In genomic region chr16:10529895-10530669, GRCh38 we compare ENCODE assay signal across 31 cellular contexts. TPM values are rescaled to one million over a fixed set of nuclear protein-coding genes. Genes with fewer than 3 reads are reported as not detected.
DNase-seq lines count a peak whose midpoint lies in the region; ATAC-seq and TF ChIP-seq lines count a peak whose summit lies in the region.
"Had no signal": no experiment of that assay in that cellular context is flagged by ENCODE, and none has a peak within 500 bp of the region (broad histone marks: within the 10 kb centered on the region; RNA-seq: fewer than 3 reads in every experiment).

No MANE protein-coding gene starts in this region.

- no peaks in the 10 kb centered on the region for H3K9me3 Mint-ChIP-seq in activated CD8-positive, alpha-beta T cell treated with anti-CD3 and anti-CD28 coated beads, Interleukin-2, amount 10 ng/mL, durations not matched to agents 7 days and 5 days (ENCODE audit: insufficient read depth)
- H3K9me3 Mint-ChIP-seq in activated CD8-positive, alpha-beta T cell treated with anti-CD3 and anti-CD28 coated beads for 36 hours, result no peaks in the 10 kb centered on the region
- peaks cover 10% of the 10 kb centered on the region for H3K9me3 Mint-ChIP-seq in Caco-2 (ENCODE audit: unreplicated experiment)
- H3K9me3 Mint-ChIP-seq in activated naive CD4-positive, alpha-beta T cell treated with anti-CD3 and anti-CD28 coated beads, Interleukin-2, amount 10 ng/mL, durations not matched to agents 7 days and 5 days, result no peaks in the 10 kb centered on the region
- no peaks in the 10 kb centered on the region for H3K9me3 Mint-ChIP-seq in nephron progenitor cell
- H3K9me3 Mint-ChIP-seq: CD8-positive, alpha-beta memory T cell had no signal

- CTCF ChIA-PET in activated CD8-positive, alpha-beta T cell treated with anti-CD3 and anti-CD28 coated beads, Interleukin-2, amount 10 ng/mL, durations not matched to agents 7 days and 5 days (lab: Charles Lee), result interaction anchor here (1.4 to 1.5 kb wide), 2 partner anchors 9 to 15 kb away, joined by 6 read pairs; no protein-coding TSS in a partner anchor
- CTCF ChIA-PET in activated CD8-positive, alpha-beta T cell treated with anti-CD3 and anti-CD28 coated beads for 36 hours (lab: Charles Lee), result interaction anchor here (1.4 to 2.5 kb wide), 2 partner anchors 9 to 15 kb away, joined by 6 to 7 read pairs; no protein-coding TSS in a partner anchor
- CTCF ChIA-PET in A673 (lab: Charles Lee) (no interaction called here), Caco-2 (lab: Charles Lee) (no interaction called here)
- CTCF ChIA-PET in activated naive CD4-positive, alpha-beta T cell treated with anti-CD3 and anti-CD28 coated beads, Interleukin-2, amount 10 ng/mL, durations not matched to agents 7 days and 5 days (lab: Charles Lee), result interaction anchor here (1.6 kb wide), 1 partner anchor 15 kb away, joined by 3 read pairs; no protein-coding TSS in a partner anchor

- no peak for ATAC-seq in activated CD8-positive, alpha-beta T cell treated with anti-CD3 and anti-CD28 coated beads, Interleukin-2, amount 10 ng/mL, durations not matched to agents 7 days and 5 days
- ATAC-seq in activated CD8-positive, alpha-beta T cell treated with anti-CD3 and anti-CD28 coated beads for 36 hours, result no peak
- peak in 3 of 4 donors; percentile 40 to 64 (median 60) for ATAC-seq in heart left ventricle
- no peak for ATAC-seq in psoas muscle
- ATAC-seq: Panc1 had no signal

- POLR2A ChIA-PET in activated CD8-positive, alpha-beta T cell treated with anti-CD3 and anti-CD28 coated beads, Interleukin-2, amount 10 ng/mL, durations not matched to agents 7 days and 5 days (lab: Charles Lee), result no interaction called here
- POLR2A ChIA-PET in activated CD8-positive, alpha-beta T cell treated with anti-CD3 and anti-CD28 coated beads for 36 hours (lab: Charles Lee), result no interaction called here
- POLR2A ChIA-PET in A673 (lab: Charles Lee; ENCODE audit: low non-redundant PET), result no interaction called here
- POLR2A ChIA-PET in Caco-2 (lab: Charles Lee), result no interaction called here

- no peak for TF ChIP-seq POLR2A in heart left ventricle (IDR thresholded peaks at IDR 0.05)

- peak overlapping the region; percentile 26 for H3K27ac Mint-ChIP-seq in activated CD8-positive, alpha-beta T cell treated with anti-CD3 and anti-CD28 coated beads, Interleukin-2, amount 10 ng/mL, durations not matched to agents 7 days and 5 days
- H3K27ac Mint-ChIP-seq in activated CD8-positive, alpha-beta T cell treated with anti-CD3 and anti-CD28 coated beads for 36 hours, result no peak overlapping the region
- H3K27ac Mint-ChIP-seq in Caco-2 (ENCODE audit: unreplicated experiment) (no peak overlapping the region), nephron progenitor cell (no peak overlapping the region)
- H3K27ac Mint-ChIP-seq in activated naive CD4-positive, alpha-beta T cell treated with anti-CD3 and anti-CD28 coated beads, Interleukin-2, amount 10 ng/mL, durations not matched to agents 7 days and 5 days, result no peak overlapping the region
- H3K27ac Mint-ChIP-seq: CD8-positive, alpha-beta memory T cell had no signal

- peaks cover 12% of the 10 kb centered on the region for H3K4me1 Mint-ChIP-seq in activated CD8-positive, alpha-beta T cell treated with anti-CD3 and anti-CD28 coated beads, Interleukin-2, amount 10 ng/mL, durations not matched to agents 7 days and 5 days (ENCODE audit: low read depth)
- H3K4me1 Mint-ChIP-seq in activated CD8-positive, alpha-beta T cell treated with anti-CD3 and anti-CD28 coated beads for 36 hours (ENCODE audit: low read depth), result no peaks in the 10 kb centered on the region
- peaks cover 18% of the 10 kb centered on the region for H3K4me1 Mint-ChIP-seq in Caco-2 (ENCODE audit: low read depth, unreplicated experiment)
- H3K4me1 Mint-ChIP-seq in activated naive CD4-positive, alpha-beta T cell treated with anti-CD3 and anti-CD28 coated beads, Interleukin-2, amount 10 ng/mL, durations not matched to agents 7 days and 5 days, result no peaks in the 10 kb centered on the region
- H3K4me1 Mint-ChIP-seq in nephron progenitor cell, result peaks cover 10% of the 10 kb centered on the region
- H3K4me1 Mint-ChIP-seq: CD14-positive monocyte; CD8-positive, alpha-beta memory T cell had no signal

- H3K4me3 ChIP-seq in A673 (ENCODE audit: low read depth, low read length, poor library complexity, severe bottlenecking), result no peak overlapping the region
- H3K4me3 ChIP-seq in heart left ventricle, result no peak overlapping the region
- no peak overlapping the region for H3K4me3 ChIP-seq in psoas muscle
- no peak overlapping the region for H3K4me3 ChIP-seq in Caco-2 (ENCODE audit: low read depth, low read length)

- no peaks in the 10 kb centered on the region for H3K36me3 ChIP-seq in A673 (ENCODE audit: insufficient read depth, low read length, poor library complexity, severe bottlenecking)
- peaks cover 0 to 93% (median 62%) of the 10 kb centered on the region in 9 donors for H3K36me3 ChIP-seq in heart left ventricle
- peaks cover 0 to 12% of the 10 kb centered on the region in 2 donors for H3K36me3 ChIP-seq in psoas muscle (ENCODE audit: insufficient read depth in 1 of 2, low read depth in 1 of 2)
- H3K36me3 ChIP-seq in Caco-2 (ENCODE audit: control insufficient read depth, insufficient read depth, low read length), result peaks cover 3% of the 10 kb centered on the region; the same call in 1 of the 2 replicates
- H3K36me3 ChIP-seq: BE2C had no signal

- H3K4me3 Mint-ChIP-seq in activated CD8-positive, alpha-beta T cell treated with anti-CD3 and anti-CD28 coated beads, Interleukin-2, amount 10 ng/mL, durations not matched to agents 7 days and 5 days, result no peak overlapping the region
- H3K4me3 Mint-ChIP-seq in activated CD8-positive, alpha-beta T cell treated with anti-CD3 and anti-CD28 coated beads for 36 hours, result no peak overlapping the region
- no peak overlapping the region for H3K4me3 Mint-ChIP-seq in Caco-2 (ENCODE audit: unreplicated experiment)
- no peak overlapping the region for H3K4me3 Mint-ChIP-seq in activated naive CD4-positive, alpha-beta T cell treated with anti-CD3 and anti-CD28 coated beads, Interleukin-2, amount 10 ng/mL, durations not matched to agents 7 days and 5 days
- no peak overlapping the region for H3K4me3 Mint-ChIP-seq in nephron progenitor cell
- H3K4me3 Mint-ChIP-seq: CD14-positive monocyte; CD8-positive, alpha-beta memory T cell had no signal

- no peaks in the 10 kb centered on the region for H3K36me3 Mint-ChIP-seq in activated CD8-positive, alpha-beta T cell treated with anti-CD3 and anti-CD28 coated beads, Interleukin-2, amount 10 ng/mL, durations not matched to agents 7 days and 5 days (ENCODE audit: low read depth)
- H3K36me3 Mint-ChIP-seq in activated CD8-positive, alpha-beta T cell treated with anti-CD3 and anti-CD28 coated beads for 36 hours (ENCODE audit: low read depth), result no peaks in the 10 kb centered on the region
- H3K36me3 Mint-ChIP-seq in Caco-2 (ENCODE audit: insufficient read depth, unreplicated experiment), result peaks cover 94% of the 10 kb centered on the region
- H3K36me3 Mint-ChIP-seq in activated naive CD4-positive, alpha-beta T cell treated with anti-CD3 and anti-CD28 coated beads, Interleukin-2, amount 10 ng/mL, durations not matched to agents 7 days and 5 days, result no peaks in the 10 kb centered on the region
- peaks cover 14% of the 10 kb centered on the region for H3K36me3 Mint-ChIP-seq in nephron progenitor cell (ENCODE audit: low read depth)
- H3K36me3 Mint-ChIP-seq: CD14-positive monocyte; CD8-positive, alpha-beta memory T cell had no signal

- H3K27me3 ChIP-seq in A673 (replicated peaks; ENCODE audit: insufficient read depth, low read depth, low read length, poor library complexity) (no peaks in the 10 kb centered on the region), heart left ventricle (no peaks in the 10 kb centered on the region), psoas muscle (ENCODE audit: insufficient read depth in 3 of 3, low read length in 2 of 3) (no peaks in the 10 kb centered on the region), Caco-2 (replicated peaks; ENCODE audit: control insufficient read depth, insufficient read depth, low read length) (no peaks in the 10 kb centered on the region)
- H3K27me3 ChIP-seq: BE2C had no signal

- H3K4me1 ChIP-seq in A673 (ENCODE audit: insufficient read depth, low read length, poor library complexity, severe bottlenecking) (no peaks in the 10 kb centered on the region), heart left ventricle (peaks cover 0 to 9% (median 4%) of the 10 kb centered on the region in 12 donors), psoas muscle (peaks cover 19% of the 10 kb centered on the region), Caco-2 (peaks cover 13% of the 10 kb centered on the region)
- H3K4me1 ChIP-seq: BE2C had no signal

- BruUV-seq in A673 (replicated peaks; lab: Mats Ljungman, UMichigan), result TSS peak; percentile 25
- BruUV-seq in Caco-2 (replicated peaks; lab: Mats Ljungman, UMichigan), result no TSS peak

- intact Hi-C loops in activated CD8-positive, alpha-beta T cell treated with anti-CD3 and anti-CD28 coated beads for 36 hours (cut with micrococcal nuclease), result no loop called here
- intact Hi-C loops in A673 (cut with micrococcal nuclease; ENCODE audit: unreplicated experiment) (loop anchor here (10.0 kb wide), 1 partner anchor 55 kb away; the partner anchor contains the start of gene EMP2), heart left ventricle (cut with DNase I) (loop anchor here in 6 of 10 donors (5.0 to 10.0 kb wide), 6 partner anchors 42 to 395 kb away; partner anchors contain the start of gene EMP2 (in 2 of the 6)), psoas muscle (cut with DNase I) (loop anchor here (5.0 to 10.0 kb wide), 4 partner anchors 45 to 392 kb away; no protein-coding TSS in a partner anchor), Caco-2 (cut with micrococcal nuclease; ENCODE audit: unreplicated experiment) (loop anchor here (5.0 kb wide), 1 partner anchor 137 kb away; no protein-coding TSS in a partner anchor)

- H3K27me3 Mint-ChIP-seq in activated CD8-positive, alpha-beta T cell treated with anti-CD3 and anti-CD28 coated beads, Interleukin-2, amount 10 ng/mL, durations not matched to agents 7 days and 5 days (ENCODE audit: low read depth), result no peaks in the 10 kb centered on the region
- H3K27me3 Mint-ChIP-seq in activated CD8-positive, alpha-beta T cell treated with anti-CD3 and anti-CD28 coated beads for 36 hours, result no peaks in the 10 kb centered on the region
- H3K27me3 Mint-ChIP-seq in Caco-2 (ENCODE audit: insufficient read depth, unreplicated experiment) (no peaks in the 10 kb centered on the region), nephron progenitor cell (ENCODE audit: low read depth, poor library complexity) (peaks cover 6% of the 10 kb centered on the region)
- H3K27me3 Mint-ChIP-seq in activated naive CD4-positive, alpha-beta T cell treated with anti-CD3 and anti-CD28 coated beads, Interleukin-2, amount 10 ng/mL, durations not matched to agents 7 days and 5 days, result no peaks in the 10 kb centered on the region

- H3K9me3 ChIP-seq in A673 (ENCODE audit: low read depth, low read length, poor library complexity, severe bottlenecking) (no peaks in the 10 kb centered on the region), heart left ventricle (no peaks in the 10 kb centered on the region), psoas muscle (no peaks in the 10 kb centered on the region), Caco-2 (no peaks in the 10 kb centered on the region)
- H3K9me3 ChIP-seq: BE2C had no signal

- no peak overlapping the region for H3K27ac ChIP-seq in A673 (ENCODE audit: low read depth, low read length, poor library complexity, severe bottlenecking)
- H3K27ac ChIP-seq in heart left ventricle, result peak overlapping the region in 7 of 12 donors; percentile 5 to 62 (median 43)
- peak overlapping the region; percentile 41 for H3K27ac ChIP-seq in psoas muscle
- H3K27ac ChIP-seq: 22Rv1, HL-60, RWPE1 had no signal

- WGBS in heart left ventricle, 4 donors, result 26 to 50% (median 31%) methylated on average over 1 of the region's 1 CpG
- WGBS in psoas muscle, 3 donors, result 29 to 56% (median 49%) methylated on average over 1 of the region's 1 CpG

- TF ChIP-seq CTCF in activated CD8-positive, alpha-beta T cell treated with anti-CD3 and anti-CD28 coated beads for 36 hours (IDR thresholded peaks at IDR 0.05), result no peak
- no peak for TF ChIP-seq CTCF in A673 (conservative IDR thresholded peaks at IDR 0.05; ENCODE audit: low read depth, low read length)
- no peak for TF ChIP-seq CTCF in heart left ventricle (IDR thresholded peaks at IDR 0.05)
- no peak for TF ChIP-seq CTCF in psoas muscle (IDR thresholded peaks at IDR 0.05)
- no peak for TF ChIP-seq CTCF in Caco-2 (IDR thresholded peaks at IDR 0.05; ENCODE audit: insufficient read depth in 1 of 2, low read depth in 1 of 2, low read length in 1 of 2, severe bottlenecking in 1 of 2, unreplicated experiment in 1 of 2)
- no peak for TF ChIP-seq CTCF in nephron progenitor cell (IDR thresholded peaks at IDR 0.05)

- DNase-seq in activated CD8-positive, alpha-beta T cell treated with anti-CD3 and anti-CD28 coated beads, Interleukin-2, amount 10 ng/mL, durations not matched to agents 7 days and 5 days, result peak; percentile 25
- DNase-seq in activated CD8-positive, alpha-beta T cell treated with anti-CD3 and anti-CD28 coated beads for 36 hours, result no peak
- DNase-seq in A673 (ENCODE audit: low spot score), result no peak
- no peak for DNase-seq in heart left ventricle
- DNase-seq in psoas muscle, result no peak
- DNase-seq in Caco-2, result no peak
- no peak for DNase-seq in activated naive CD4-positive, alpha-beta T cell treated with anti-CD3 and anti-CD28 coated beads, Interleukin-2, amount 10 ng/mL, durations not matched to agents 7 days and 5 days
- DNase-seq in nephron progenitor cell, result no peak
- DNase-seq: ACHN; BE2C; Calu3; CD8-positive, alpha-beta memory T cell; DMS79 treated with DMSO at 0.1 percent for 48 hours; GF-D8; H7; Karpas-422; NCI-H1092 treated with DMSO at 0.1 percent for 48 hours; NCI-H1436; NCI-H187; NCI-H2081 treated with DMSO at 0.1 percent for 48 hours; NCI-H2171; NCI-H226; NCI-H510A; NCI-H69; SIG-M5 had no signal

RNA-seq across cellular contexts. Expression of gene EMP2, which starts 50.3 kb away (rescaled TPM):
- not detected for total RNA-seq in activated CD8-positive, alpha-beta T cell treated with anti-CD3 and anti-CD28 coated beads, Interleukin-2, amount 10 ng/mL, durations not matched to agents 7 days and 5 days
- not detected for total RNA-seq in activated CD8-positive, alpha-beta T cell treated with anti-CD3 and anti-CD28 coated beads for 36 hours
- total RNA-seq in A673 (2021) (12.9 and 15.9 TPM in 2 replicates), heart left ventricle (100 to 1,000 TPM in 1 of 9 donors, 10 to 100 TPM in 8; 37.8 to 103 (median 64.8) TPM), psoas muscle (10 to 100 TPM; 11.0 to 25.4 (median 17.7) TPM), Caco-2 (2022) (187 and 198 TPM in 2 replicates)
- polyA plus RNA-seq in heart left ventricle (10 to 100 TPM; 34.5 to 47.2 TPM), psoas muscle (10 to 100 TPM in 1 of 3 donors, 1 to 10 TPM in 2; 8.0 to 22.8 (median 9.9) TPM)
- total RNA-seq: CD8-positive, alpha-beta memory T cell; OCI-LY7 had no signal
- polyA plus RNA-seq: CD14-positive monocyte; CD8-positive, alpha-beta memory T cell had no signal

Comparison
In these comparisons a context has a peak if more than half of its experiments do, and no peak if none do; other contexts are left out.
1. ATAC-seq: peak in heart left ventricle (3 of 4); none in activated CD8-positive, alpha-beta T cell treated with anti-CD3 and anti-CD28 coated beads, Interleukin-2, amount 10 ng/mL, durations not matched to agents 7 days and 5 days (single experiment), activated CD8-positive, alpha-beta T cell treated with anti-CD3 and anti-CD28 coated beads for 36 hours (single experiment) and psoas muscle (0 of 4).
2. RNA of gene EMP2, which starts 50.3 kb away (total RNA-seq): 187 to 198 TPM in Caco-2, 37.8 to 103 TPM in heart left ventricle, 11.0 to 25.4 TPM in psoas muscle and 12.9 to 15.9 TPM in A673; not detected in activated CD8-positive, alpha-beta T cell treated with anti-CD3 and anti-CD28 coated beads for 36 hours and not detected in activated CD8-positive, alpha-beta T cell treated with anti-CD3 and anti-CD28 coated beads, Interleukin-2, amount 10 ng/mL, durations not matched to agents 7 days and 5 days; every median in the first group is over 10 times any median in the second.
3. CTCF ChIA-PET loops: an anchor here in activated CD8-positive, alpha-beta T cell treated with anti-CD3 and anti-CD28 coated beads, Interleukin-2, amount 10 ng/mL, durations not matched to agents 7 days and 5 days (1.4 to 1.5 kb wide), activated CD8-positive, alpha-beta T cell treated with anti-CD3 and anti-CD28 coated beads for 36 hours (1.4 to 2.5 kb wide) and activated naive CD4-positive, alpha-beta T cell treated with anti-CD3 and anti-CD28 coated beads, Interleukin-2, amount 10 ng/mL, durations not matched to agents 7 days and 5 days (1.6 kb wide); none called in A673 and Caco-2.